11 cellular contexts compared by ENCODE assay signal in the genomic region with DNA sequence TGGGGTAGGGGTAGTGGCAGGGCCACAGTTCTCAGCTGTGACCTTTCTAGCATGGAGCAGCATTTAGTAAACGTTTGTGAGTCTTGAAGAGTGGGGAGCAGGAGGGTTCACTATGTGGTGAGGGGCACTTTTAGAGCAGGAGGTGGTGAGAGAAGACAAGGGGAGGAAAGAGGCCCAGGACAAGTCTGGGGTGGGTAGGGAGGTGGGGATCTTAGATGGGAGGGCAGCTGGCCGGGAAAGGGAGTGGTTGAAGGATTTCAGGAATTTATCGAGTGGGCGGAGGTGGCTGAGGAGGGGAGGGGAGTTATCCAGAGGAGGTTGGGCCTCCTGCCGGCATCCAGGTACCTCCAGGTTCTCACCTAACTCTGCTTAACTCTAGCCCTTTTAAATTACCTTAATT. TPM values are rescaled to one million over a fixed set of nuclear protein-coding genes. Genes with fewer than 3 reads are reported as not detected.
DNase-seq lines count a peak whose midpoint lies in the region; ATAC-seq and TF ChIP-seq lines count a peak whose summit lies in the region.
"Had no signal": no experiment of that assay in that cellular context is flagged by ENCODE, and none has a peak within 500 bp of the region (broad histone marks: within the 10 kb centered on the region; RNA-seq: fewer than 3 reads in every experiment).

No MANE protein-coding gene starts in this region.

- no peak overlapping the region for H3K27ac Mint-ChIP-seq in HFFc6
- peak overlapping the region in 6 of 10 donors; percentile 30 to 80 (median 64) for H3K27ac Mint-ChIP-seq in naive thymus-derived CD8-positive, alpha-beta T cell

- no peak for DNase-seq in HFFc6
- no peak for DNase-seq in coronary artery (ENCODE audit: low spot score)
- no peak for DNase-seq in naive thymus-derived CD8-positive, alpha-beta T cell
- no peak for DNase-seq in hypothalamus (lab: John Stamatoyannopoulos, UW)
- DNase-seq: NCI-H2171 treated with DMSO at 0.1 percent for 48 hours; stimulated activated CD4-positive, alpha-beta T cell treated with anti-CD3 and anti-CD28 coated beads, Interleukin-2, amount 100 ng/mL, for 24 hours had no signal

- H3K36me3 ChIP-seq in BLaER1: no peaks in the 10 kb centered on the region
- H3K36me3 ChIP-seq: heart left ventricle had no signal

- no peaks in the 10 kb centered on the region for H3K36me3 Mint-ChIP-seq in HFFc6 (ENCODE audit: low read depth)
- no peaks in the 10 kb centered on the region for H3K36me3 Mint-ChIP-seq in naive thymus-derived CD8-positive, alpha-beta T cell

- peaks cover 79% of the 10 kb centered on the region for H3K4me1 ChIP-seq in BLaER1

- H3K27me3 Mint-ChIP-seq in HFFc6 (ENCODE audit: insufficient read depth): peaks cover 2% of the 10 kb centered on the region
- H3K27me3 Mint-ChIP-seq in naive thymus-derived CD8-positive, alpha-beta T cell: no peaks in the 10 kb centered on the region

- TF ChIP-seq CTCF in HFFc6 (IDR thresholded peaks at IDR 0.05) (no peak), coronary artery (IDR thresholded peaks at IDR 0.05) (no peak)

- no peak for ATAC-seq in naive thymus-derived CD8-positive, alpha-beta T cell
- ATAC-seq in HG02970 (IDR thresholded peaks at IDR 0.05; ENCODE audit: low FRiP score, unreplicated experiment): no peak
- ATAC-seq in HG03571 (IDR thresholded peaks at IDR 0.05; ENCODE audit: unreplicated experiment): no peak
- no peak for ATAC-seq in HG03097 (IDR thresholded peaks at IDR 0.05; ENCODE audit: low FRiP score, unreplicated experiment)
- ATAC-seq: heart left ventricle had no signal

- H3K9ac ChIP-seq in BLaER1: 0 out of 2 replicates have a peak overlapping the region, but pooled peaks have one; percentile 85

- H3K27ac ChIP-seq in BLaER1 (no peak overlapping the region), coronary artery (no peak overlapping the region)
- H3K27ac ChIP-seq: heart left ventricle had no signal

- peak overlapping the region; percentile 80 for H3K4me2 ChIP-seq in BLaER1

- H3K9me3 ChIP-seq in BLaER1: no peaks in the 10 kb centered on the region
- H3K9me3 ChIP-seq: heart left ventricle had no signal

- no peak overlapping the region for H3K4me3 ChIP-seq in BLaER1
- peak overlapping the region; percentile 3 for H3K4me3 ChIP-seq in coronary artery

- peaks cover 63% of the 10 kb centered on the region for H4K20me1 ChIP-seq in BLaER1

- POLR2A ChIA-PET in naive thymus-derived CD8-positive, alpha-beta T cell (lab: Charles Lee): no interaction called here

- no peaks in the 10 kb centered on the region for H3K27me3 ChIP-seq in BLaER1
- H3K27me3 ChIP-seq: heart left ventricle had no signal

- H3K4me1 Mint-ChIP-seq in HFFc6 (ENCODE audit: low read depth): peaks cover 78% of the 10 kb centered on the region
- H3K4me1 Mint-ChIP-seq in naive thymus-derived CD8-positive, alpha-beta T cell: peaks cover 22 to 77% (median 71%) of the 10 kb centered on the region in 4 donors

- H3K4me3 Mint-ChIP-seq in HFFc6: peak overlapping the region; percentile 90
- peak overlapping the region in 9 of 10 donors; percentile 49 to 95 (median 89) for H3K4me3 Mint-ChIP-seq in naive thymus-derived CD8-positive, alpha-beta T cell

- H3K9me3 Mint-ChIP-seq in HFFc6: no peaks in the 10 kb centered on the region
- no peaks in the 10 kb centered on the region for H3K9me3 Mint-ChIP-seq in naive thymus-derived CD8-positive, alpha-beta T cell

RNA-seq across cellular contexts. Expression of gene CLEC16A, which starts 1.9 kb away (rescaled TPM):
- 10 to 100 TPM; 19.4 to 23.2 (median 21.2) TPM for total RNA-seq in HFFc6 (2021; fragmentation: NEBNext Ultra II Directional; extraction: Animal tissue kit (Norgen Biotek cat#: 25700))
- 10 to 100 TPM; 24.8 to 28.8 TPM for total RNA-seq in naive thymus-derived CD8-positive, alpha-beta T cell
- 10 to 100 TPM in 2 of 3 donors, 1 to 10 TPM in 1; 8.5 to 19.4 (median 18.4) TPM for polyA plus RNA-seq in naive thymus-derived CD8-positive, alpha-beta T cell

RNA-seq across cellular contexts. Expression of gene DEXI, which starts 4.0 kb away (rescaled TPM):
- total RNA-seq in HFFc6 (2021; fragmentation: NEBNext Ultra II Directional; extraction: Animal tissue kit (Norgen Biotek cat#: 25700)): 10 to 100 TPM; 39.3 to 49.2 (median 44.3) TPM
- total RNA-seq in naive thymus-derived CD8-positive, alpha-beta T cell: 10 to 100 TPM; 30.5 to 30.7 TPM
- polyA plus RNA-seq in naive thymus-derived CD8-positive, alpha-beta T cell: 10 to 100 TPM; 50.8 to 60.4 (median 51.9) TPM
